Comparison of ENCODE assay signal across 13 cellular contexts in the genomic region with DNA sequence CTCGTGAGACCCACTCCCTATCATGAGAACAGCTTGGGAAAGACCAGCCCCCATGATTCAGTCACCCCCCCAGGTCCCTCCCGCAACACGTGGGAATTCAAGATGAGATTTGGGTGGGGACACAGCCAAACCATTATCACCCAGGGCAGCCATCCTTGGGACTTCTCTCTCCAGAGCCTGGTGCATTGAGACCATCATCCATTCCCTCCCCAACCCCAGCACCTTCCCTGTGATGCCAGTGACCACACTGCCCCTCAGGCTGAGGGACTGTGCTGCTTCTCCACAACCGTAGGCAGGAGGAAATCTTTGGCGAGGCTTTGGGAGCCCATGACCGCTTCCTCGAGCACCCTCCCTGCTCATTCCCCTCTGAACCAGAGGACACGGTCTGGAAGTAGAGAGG.
"Had no signal": no experiment of that assay in that cellular context is flagged by ENCODE, and none has a peak within 500 bp of the region (broad histone marks: within the 10 kb centered on the region; RNA-seq: fewer than 3 reads in every experiment).

No MANE protein-coding gene starts in this region.

- H3K27ac Mint-ChIP-seq: activated CD4-positive, alpha-beta T cell treated with anti-CD3 and anti-CD28 coated beads for 36 hours; activated T-helper 1 cell treated with anti-CD3 and anti-CD28 coated beads, Interleukin-12 subunit alpha, Interleukin-12 subunit beta, Interleukin-2, Interleukin-4 antibody, amounts not matched to agents 30 ng/mL and 10 ng/mL and 1 ng/mL, durations not matched to agents 14 hours and 24 hours and 36 hours; T-cell; WTC11 had no signal

- H3K36me3 ChIP-seq: transverse colon had no signal

- H3K4me3 Mint-ChIP-seq: activated CD4-positive, alpha-beta T cell treated with anti-CD3 and anti-CD28 coated beads for 36 hours; activated T-helper 1 cell treated with anti-CD3 and anti-CD28 coated beads, Interleukin-12 subunit alpha, Interleukin-12 subunit beta, Interleukin-2, Interleukin-4 antibody, amounts not matched to agents 30 ng/mL and 10 ng/mL and 1 ng/mL, durations not matched to agents 14 hours and 24 hours and 36 hours; T-cell; WTC11 had no signal

- H3K9me3 ChIP-seq: transverse colon had no signal

- H3K27me3 ChIP-seq: transverse colon had no signal

- H3K4me1 Mint-ChIP-seq: activated CD4-positive, alpha-beta T cell treated with anti-CD3 and anti-CD28 coated beads for 36 hours; T-cell had no signal

- H3K36me3 Mint-ChIP-seq: activated naive CD4-positive, alpha-beta T cell treated with anti-CD3 and anti-CD28 coated beads, Interleukin-2, amount 50 U/mL, for 72 hours; T-cell; WTC11 had no signal

- DNase-seq: activated gamma-delta T cell treated with Interleukin-2 at 50 U/mL for 16 hours; cerebellar nuclear complex; cortex of kidney; mammary epithelial cell; stimulated activated naive CD4-positive, alpha-beta T cell treated with Interleukin-2 at 50 U/mL for 16 hours; T-cell had no signal

- FAIRE-seq: bronchial epithelial cell, endometrium had no signal

- ATAC-seq: activated CD4-positive, alpha-beta T cell treated with anti-CD3 and anti-CD28 coated beads for 36 hours; activated naive CD4-positive, alpha-beta T cell treated with anti-CD3 and anti-CD28 coated beads, Interleukin-2, amount 50 U/mL, for 72 hours; T-cell had no signal

- H3K9me3 Mint-ChIP-seq: activated naive CD4-positive, alpha-beta T cell treated with anti-CD3 and anti-CD28 coated beads, Interleukin-2, amount 50 U/mL, for 72 hours; activated T-helper 1 cell treated with anti-CD3 and anti-CD28 coated beads, Interleukin-12 subunit alpha, Interleukin-12 subunit beta, Interleukin-2, Interleukin-4 antibody, amounts not matched to agents 30 ng/mL and 10 ng/mL and 1 ng/mL, durations not matched to agents 14 hours and 24 hours and 36 hours; T-cell; WTC11 had no signal

- H3K4me3 ChIP-seq: transverse colon had no signal
